1 cellular context compared by ENCODE assay signal in genomic region chr1:11925196-11925937, GRCh38.
A peak's percentile ranks its signal among the peaks of the same experiment; 100 is the strongest.
TF ChIP-seq lines count a peak whose summit lies in the region.

No MANE protein-coding gene starts in this region.

TF ChIP-seq in K562, 482 proteins besides CTCF, POLR2A, EP300 and RAD21:
- TF ChIP-seq FOXK1 (CRISPR knock-in tag; IDR thresholded peaks at IDR 0.05; ENCODE audit: borderline replicate concordance) (0 out of 2 replicates have a peak, but pooled peaks have one; percentile 37), RBBP5 (IDR thresholded peaks at IDR 0.05; ENCODE audit: borderline replicate concordance, insufficient read depth, low read length, poor library complexity, severe bottlenecking) (peak; percentile 50)
